8 cellular contexts compared by ENCODE assay signal in genomic region chr6:20534906-20535305, GRCh38. TPM values are rescaled to one million over a fixed set of nuclear protein-coding genes. Genes with fewer than 3 reads are reported as not detected.
DNase-seq lines count a peak whose midpoint lies in the region; ATAC-seq and TF ChIP-seq lines count a peak whose summit lies in the region.

No MANE protein-coding gene starts in this region.

- intact Hi-C loops in activated CD4-positive, alpha-beta T cell treated with anti-CD3 and anti-CD28 coated beads, Interleukin-2, amount 10 ng/mL, durations not matched to agents 24 days and 14 days (cut with micrococcal nuclease): loop anchor here (1.0 to 2.0 kb wide), 4 partner anchors 8 to 904 kb away; partner anchors contain the start of gene E2F3
- intact Hi-C loops in right cardiac atrium (cut with DNase I): loop anchor here in 2 of 4 donors (5.0 to 10.0 kb wide), 2 partner anchors 133 to 440 kb away; partner anchors contain the start of gene E2F3 (in 1 of the 2)

- H3K4me3 ChIP-seq in right cardiac atrium (ENCODE audit: low read length) (peak overlapping the region; percentile 95), skin epidermis (peak overlapping the region; percentile 63 to 93 (median 86))

- H3K9me3 Mint-ChIP-seq in activated CD4-positive, alpha-beta T cell treated with anti-CD3 and anti-CD28 coated beads, Interleukin-2, amount 10 ng/mL, durations not matched to agents 24 days and 14 days: no peaks in the 10 kb centered on the region

- no peaks in the 10 kb centered on the region for H3K27me3 ChIP-seq in right cardiac atrium (ENCODE audit: control insufficient read depth, insufficient read depth)

- TF ChIP-seq CTCF in VCaP (conservative IDR thresholded peaks at IDR 0.05): no peak

- ATAC-seq in HG03442 (IDR thresholded peaks at IDR 0.05; ENCODE audit: unreplicated experiment): peak; percentile 17
- no peak for ATAC-seq in right cardiac atrium

- peak overlapping the region; percentile 95 for H3K27ac Mint-ChIP-seq in activated CD4-positive, alpha-beta T cell treated with anti-CD3 and anti-CD28 coated beads, Interleukin-2, amount 10 ng/mL, durations not matched to agents 24 days and 14 days

- 4% methylated on average over 10 of the region's 10 CpGs for WGBS in right cardiac atrium

- peak overlapping the region; percentile 96 for H3K4me3 Mint-ChIP-seq in activated CD4-positive, alpha-beta T cell treated with anti-CD3 and anti-CD28 coated beads, Interleukin-2, amount 10 ng/mL, durations not matched to agents 24 days and 14 days

- H3K4me1 ChIP-seq in right cardiac atrium (ENCODE audit: control insufficient read depth, insufficient read depth, low read length): no peaks in the 10 kb centered on the region

- H3K4me1 Mint-ChIP-seq in activated CD4-positive, alpha-beta T cell treated with anti-CD3 and anti-CD28 coated beads, Interleukin-2, amount 10 ng/mL, durations not matched to agents 24 days and 14 days: peaks cover 40% of the 10 kb centered on the region

- H3K36me3 Mint-ChIP-seq in activated CD4-positive, alpha-beta T cell treated with anti-CD3 and anti-CD28 coated beads, Interleukin-2, amount 10 ng/mL, durations not matched to agents 24 days and 14 days (ENCODE audit: low read depth): peaks cover 22% of the 10 kb centered on the region

- no peaks in the 10 kb centered on the region for H3K27me3 Mint-ChIP-seq in activated CD4-positive, alpha-beta T cell treated with anti-CD3 and anti-CD28 coated beads, Interleukin-2, amount 10 ng/mL, durations not matched to agents 24 days and 14 days

- H3K27ac ChIP-seq in VCaP: peak overlapping the region; percentile 76
- H3K27ac ChIP-seq in right cardiac atrium (ENCODE audit: low read length): no peak overlapping the region
- H3K27ac ChIP-seq in skin epidermis: peak overlapping the region in 18 of 21 experiments; percentile 35 to 93 (median 88)

- DNase-seq in activated CD4-positive, alpha-beta T cell treated with anti-CD3 and anti-CD28 coated beads, Interleukin-2, amount 10 ng/mL, durations not matched to agents 24 days and 14 days: peak; percentile 71
- no peak for DNase-seq in activated CD4-positive, alpha-beta T cell treated with anti-CD3 and anti-CD28 coated beads, Interleukin-2, amount 50 U/mL, for 4 hours
- DNase-seq in right cardiac atrium (no peak), NCI-H2107 treated with DMSO at 0.1 percent for 48 hours (lab: John Stamatoyannopoulos, UW; ENCODE audit: unreplicated experiment) (no peak), COLO829 (ENCODE audit: low spot score) (no peak)

- no peaks in the 10 kb centered on the region for H3K9me3 ChIP-seq in right cardiac atrium (ENCODE audit: control insufficient read depth, low read length)

RNA-seq across cellular contexts. Expression of gene CDKAL1, which starts 0.6 kb away (rescaled TPM):
- 28.5 and 29.1 TPM in 2 replicates for total RNA-seq in activated CD4-positive, alpha-beta T cell treated with anti-CD3 and anti-CD28 coated beads, Interleukin-2, amount 10 ng/mL, durations not matched to agents 24 days and 14 days
- total RNA-seq in right cardiac atrium: 10 to 100 TPM in 3 of 4 donors, 1 to 10 TPM in 1; 9.7 to 11.5 (median 11.0) TPM
- polyA plus RNA-seq in right cardiac atrium: 3.6 TPM
